In genomic region chr16:58629681-58630640, GRCh38 we compare ENCODE assay signal across 8 cellular contexts. TPM values are rescaled to one million over a fixed set of nuclear protein-coding genes. Genes with fewer than 3 reads are reported as not detected.
DNase-seq lines count a peak whose midpoint lies in the region; ATAC-seq and TF ChIP-seq lines count a peak whose summit lies in the region.

Gene CNOT1 (minus strand): TSS chr16:58629826. CDS start chr16:58599337, 30,489 bp downstream.

- ATAC-seq in GM18873 (IDR thresholded peaks at IDR 0.05; ENCODE audit: low FRiP score, unreplicated experiment): peak; percentile 92
- peak; percentile 83 for ATAC-seq in HG03139 (IDR thresholded peaks at IDR 0.05; ENCODE audit: unreplicated experiment)

- peaks cover 3% of the 10 kb centered on the region for H3K4me1 ChIP-seq in mammary epithelial cell (ENCODE audit: insufficient read depth, low read length)
- H3K4me1 ChIP-seq in iPS-20b (ENCODE audit: insufficient read depth, low read length): no peaks in the 10 kb centered on the region

- peaks cover 4% of the 10 kb centered on the region for H4K20me1 ChIP-seq in mammary epithelial cell (ENCODE audit: insufficient read depth, low read length)

- H3K9me3 ChIP-seq in WERI-Rb-1 (ENCODE audit: severe bottlenecking): no peaks in the 10 kb centered on the region
- H3K9me3 ChIP-seq in mammary epithelial cell (replicated peaks; ENCODE audit: insufficient read depth, low read length): no peaks in the 10 kb centered on the region
- no peaks in the 10 kb centered on the region for H3K9me3 ChIP-seq in iPS-20b (ENCODE audit: insufficient read depth, low read depth, low read length)

- H3K27ac ChIP-seq in WERI-Rb-1 (peak within 1 kb of the TSS; percentile 96), mammary epithelial cell (ENCODE audit: insufficient read depth, low read depth, low read length) (peak within 1 kb of the TSS; percentile 95), iPS-20b (ENCODE audit: low read length) (peak within 1 kb of the TSS; percentile 97), skin epidermis (peak within 1 kb of the TSS; percentile 87 to 99 (median 98))

- peak within 1 kb of the TSS; percentile 96 for H3K9ac ChIP-seq in mammary epithelial cell (ENCODE audit: insufficient read depth, low read length)
- peak within 1 kb of the TSS; percentile 98 for H3K9ac ChIP-seq in iPS-20b (ENCODE audit: low read depth, low read length)

- TF ChIP-seq CTCF in WERI-Rb-1 (IDR thresholded peaks at IDR 0.05; ENCODE audit: low read depth, low read length) (no peak), mammary epithelial cell (conservative IDR thresholded peaks at IDR 0.05 in 1 of 2, IDR thresholded peaks at IDR 0.05 in 1 of 2; ENCODE audit: extremely low read depth in 1 of 2, insufficient read depth in 1 of 2, low read depth in 1 of 2, low read length in 2 of 2) (no peak)

- in situ Hi-C loops in ACHN (cut with HindIII; ENCODE audit: low pct_ligation_motif_present, low pct_unique_long_range_greater_than_20kb, low sequenced_read_pairs): no loop called here
- in situ Hi-C loops in mammary epithelial cell (cut with MboI; ENCODE audit: low sequenced_read_pairs in 2 of 2): no loop called here

- H3K4me2 ChIP-seq in mammary epithelial cell (ENCODE audit: insufficient read depth, low read depth, low read length): peak within 1 kb of the TSS; percentile 93

- intact Hi-C loops in mammary epithelial cell (cut with micrococcal nuclease): loop anchor here (2.0 to 10.0 kb wide), 3 partner anchors 31 to 295 kb away; partner anchors contain the start of gene SETD6

- DNase-seq in ACHN (peak; percentile 99), NCI-H2227 (lab: John Stamatoyannopoulos, UW; ENCODE audit: unreplicated experiment) (peak; percentile 96), WERI-Rb-1 (peak; percentile 98), mammary epithelial cell (peak; percentile 100)

- TSS peak; percentile 55 for BruUV-seq in mammary epithelial cell (replicated peaks; lab: Mats Ljungman, UMichigan)

- H3K79me2 ChIP-seq in mammary epithelial cell (ENCODE audit: insufficient read depth, low read length): peaks cover 47% of the 10 kb centered on the region

- under 1% methylated on average over 48 of the region's 64 CpGs for whole genome bisulfite sequencing in mammary epithelial cell (ENCODE audit: low coverage, missing lambda C conversion rate)

- H3K27me3 ChIP-seq in WERI-Rb-1 (ENCODE audit: insufficient read depth, low read depth, severe bottlenecking) (no peaks in the 10 kb centered on the region), mammary epithelial cell (ENCODE audit: insufficient read depth, low read length) (no peaks in the 10 kb centered on the region), iPS-20b (ENCODE audit: insufficient read depth, low read length) (no peaks in the 10 kb centered on the region)

- peaks cover 21% of the 10 kb centered on the region for H3K36me3 ChIP-seq in WERI-Rb-1
- no peaks in the 10 kb centered on the region for H3K36me3 ChIP-seq in mammary epithelial cell (ENCODE audit: insufficient read depth, low read length)
- peaks cover 2% of the 10 kb centered on the region; the same call in 1 of the 2 replicates for H3K36me3 ChIP-seq in iPS-20b (ENCODE audit: insufficient read depth, low read depth, low read length)

- CTCF ChIA-PET in mammary epithelial cell (lab: Charles Lee; ENCODE audit: low non-redundant PET): no interaction called here

- peak within 1 kb of the TSS; percentile 95 for H3K4me3 ChIP-seq in WERI-Rb-1 (ENCODE audit: low read depth, low read length)
- H3K4me3 ChIP-seq in mammary epithelial cell (replicated peaks in 1 of 3; ENCODE audit: insufficient read depth in 1 of 3, low read depth in 2 of 3, low read length in 3 of 3): peak within 1 kb of the TSS; percentile 81 to 98 (median 94)
- H3K4me3 ChIP-seq in iPS-20b (ENCODE audit: low read length): peak within 1 kb of the TSS; percentile 75
- H3K4me3 ChIP-seq in skin epidermis: peak within 1 kb of the TSS; percentile 74 to 99 (median 98)

- dilution Hi-C loops in mammary epithelial cell (cut with HindIII; ENCODE audit: low sequenced_read_pairs): loop anchor here (5.0 to 10.0 kb wide), 3 partner anchors 43 to 93 kb away; no protein-coding TSS in a partner anchor

- peak within 1 kb of the TSS; percentile 95 for H2AFZ ChIP-seq in mammary epithelial cell (ENCODE audit: low read depth, low read length)

RNA-seq across cellular contexts. Expression of gene CNOT1, which starts in this region (rescaled TPM):
- 100 to 1,000 TPM; 159 to 191 TPM for total RNA-seq in mammary epithelial cell
- polyA plus RNA-seq in mammary epithelial cell: 115 TPM
- polyA minus RNA-seq in mammary epithelial cell: 324 TPM

Comparison
In these comparisons a context has a peak if more than half of its experiments do, and no peak if none do; other contexts are left out.
1. Peak in every context shown above with its lines: DNase-seq, ATAC-seq, H3K4me3 ChIP-seq and H3K27ac ChIP-seq.